In the genomic region with DNA sequence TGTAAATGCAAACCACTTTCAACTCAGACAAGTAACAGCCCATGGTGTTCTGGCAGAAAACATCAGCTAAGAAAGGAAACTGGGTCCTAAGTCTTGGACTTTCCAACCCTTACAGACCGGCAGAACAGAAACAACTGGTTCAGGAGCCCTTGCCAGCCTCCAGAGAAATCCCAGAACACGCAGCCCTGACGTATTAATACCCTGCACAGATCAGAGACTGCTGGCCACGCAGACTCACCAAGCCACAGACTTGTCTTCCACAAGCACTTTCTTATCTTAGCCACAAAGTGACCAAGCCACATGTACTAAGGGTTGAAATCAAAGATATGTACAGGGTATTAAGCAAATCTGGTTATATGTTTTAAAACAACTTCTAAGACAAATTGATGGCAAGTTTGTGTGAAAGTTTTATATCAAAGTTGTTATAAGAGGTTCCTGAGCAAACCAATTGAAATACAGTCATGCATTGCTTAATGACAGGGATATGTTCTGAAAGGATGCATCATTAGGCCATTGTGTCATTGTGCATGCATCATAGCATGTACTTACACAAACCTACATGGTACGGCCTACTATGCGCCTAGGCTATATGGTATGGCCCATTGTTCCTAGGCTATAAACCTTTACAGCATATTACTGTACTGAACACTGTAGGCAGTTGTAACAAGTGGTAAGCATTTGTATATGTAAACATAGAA, we compare ENCODE assay signal across 1 cellular context.
TF ChIP-seq lines count a peak whose summit lies in the region.

No MANE protein-coding gene starts in this region.

TF ChIP-seq in GM12878, 131 proteins besides CTCF, POLR2A, EP300 and RAD21:
- TF ChIP-seq PAX5 (IDR thresholded peaks at IDR 0.05; ENCODE audit: borderline replicate concordance, low read depth, low read length) = no peak
- TF ChIP-seq ZNF274 (IDR thresholded peaks at IDR 0.05; ENCODE audit: insufficient read depth, insufficient read length) = no peak
- no peak for TF ChIP-seq YBX1 (IDR thresholded peaks at IDR 0.05)
- TF ChIP-seq, protein P1, sequence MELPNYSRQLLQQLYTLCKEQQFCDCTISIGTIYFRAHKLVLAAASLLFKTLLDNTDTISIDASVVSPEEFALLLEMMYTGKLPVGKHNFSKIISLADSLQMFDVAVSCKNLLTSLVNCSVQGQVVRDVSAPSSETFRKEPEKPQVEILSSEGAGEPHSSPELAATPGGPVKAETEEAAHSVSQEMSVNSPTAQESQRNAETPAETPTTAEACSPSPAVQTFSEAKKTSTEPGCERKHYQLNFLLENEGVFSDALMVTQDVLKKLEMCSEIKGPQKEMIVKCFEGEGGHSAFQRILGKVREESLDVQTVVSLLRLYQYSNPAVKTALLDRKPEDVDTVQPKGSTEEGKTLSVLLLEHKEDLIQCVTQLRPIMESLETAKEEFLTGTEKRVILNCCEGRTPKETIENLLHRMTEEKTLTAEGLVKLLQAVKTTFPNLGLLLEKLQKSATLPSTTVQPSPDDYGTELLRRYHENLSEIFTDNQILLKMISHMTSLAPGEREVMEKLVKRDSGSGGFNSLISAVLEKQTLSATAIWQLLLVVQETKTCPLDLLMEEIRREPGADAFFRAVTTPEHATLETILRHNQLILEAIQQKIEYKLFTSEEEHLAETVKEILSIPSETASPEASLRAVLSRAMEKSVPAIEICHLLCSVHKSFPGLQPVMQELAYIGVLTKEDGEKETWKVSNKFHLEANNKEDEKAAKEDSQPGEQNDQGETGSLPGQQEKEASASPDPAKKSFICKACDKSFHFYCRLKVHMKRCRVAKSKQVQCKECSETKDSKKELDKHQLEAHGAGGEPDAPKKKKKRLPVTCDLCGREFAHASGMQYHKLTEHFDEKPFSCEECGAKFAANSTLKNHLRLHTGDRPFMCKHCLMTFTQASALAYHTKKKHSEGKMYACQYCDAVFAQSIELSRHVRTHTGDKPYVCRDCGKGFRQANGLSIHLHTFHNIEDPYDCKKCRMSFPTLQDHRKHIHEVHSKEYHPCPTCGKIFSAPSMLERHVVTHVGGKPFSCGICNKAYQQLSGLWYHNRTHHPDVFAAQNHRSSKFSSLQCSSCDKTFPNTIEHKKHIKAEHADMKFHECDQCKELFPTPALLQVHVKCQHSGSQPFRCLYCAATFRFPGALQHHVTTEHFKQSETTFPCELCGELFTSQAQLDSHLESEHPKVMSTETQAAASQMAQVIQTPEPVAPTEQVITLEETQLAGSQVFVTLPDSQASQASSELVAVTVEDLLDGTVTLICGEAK (IDR thresholded peaks at IDR 0.05; ENCODE audit: borderline replicate concordance) = no peak
- TF ChIP-seq KAT2A (conservative IDR thresholded peaks at IDR 0.05; ENCODE audit: control insufficient read depth, low read depth, low read length) = no peak
- no peak for TF ChIP-seq IRF4 (IDR thresholded peaks at IDR 0.05; ENCODE audit: low read depth, low read length)
- no peak for TF ChIP-seq MXI1 (IDR thresholded peaks at IDR 0.05; ENCODE audit: low read depth, low read length)
- TF ChIP-seq ZNF217 (IDR thresholded peaks at IDR 0.05) = peak; percentile 68; the same call in 1 of the 2 replicates
- TF ChIP-seq, protein P2, sequence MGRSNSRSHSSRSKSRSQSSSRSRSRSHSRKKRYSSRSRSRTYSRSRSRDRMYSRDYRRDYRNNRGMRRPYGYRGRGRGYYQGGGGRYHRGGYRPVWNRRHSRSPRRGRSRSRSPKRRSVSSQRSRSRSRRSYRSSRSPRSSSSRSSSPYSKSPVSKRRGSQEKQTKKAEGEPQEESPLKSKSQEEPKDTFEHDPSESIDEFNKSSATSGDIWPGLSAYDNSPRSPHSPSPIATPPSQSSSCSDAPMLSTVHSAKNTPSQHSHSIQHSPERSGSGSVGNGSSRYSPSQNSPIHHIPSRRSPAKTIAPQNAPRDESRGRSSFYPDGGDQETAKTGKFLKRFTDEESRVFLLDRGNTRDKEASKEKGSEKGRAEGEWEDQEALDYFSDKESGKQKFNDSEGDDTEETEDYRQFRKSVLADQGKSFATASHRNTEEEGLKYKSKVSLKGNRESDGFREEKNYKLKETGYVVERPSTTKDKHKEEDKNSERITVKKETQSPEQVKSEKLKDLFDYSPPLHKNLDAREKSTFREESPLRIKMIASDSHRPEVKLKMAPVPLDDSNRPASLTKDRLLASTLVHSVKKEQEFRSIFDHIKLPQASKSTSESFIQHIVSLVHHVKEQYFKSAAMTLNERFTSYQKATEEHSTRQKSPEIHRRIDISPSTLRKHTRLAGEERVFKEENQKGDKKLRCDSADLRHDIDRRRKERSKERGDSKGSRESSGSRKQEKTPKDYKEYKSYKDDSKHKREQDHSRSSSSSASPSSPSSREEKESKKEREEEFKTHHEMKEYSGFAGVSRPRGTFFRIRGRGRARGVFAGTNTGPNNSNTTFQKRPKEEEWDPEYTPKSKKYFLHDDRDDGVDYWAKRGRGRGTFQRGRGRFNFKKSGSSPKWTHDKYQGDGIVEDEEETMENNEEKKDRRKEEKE (IDR thresholded peaks at IDR 0.05) = no peak
- TF ChIP-seq, protein P3, sequence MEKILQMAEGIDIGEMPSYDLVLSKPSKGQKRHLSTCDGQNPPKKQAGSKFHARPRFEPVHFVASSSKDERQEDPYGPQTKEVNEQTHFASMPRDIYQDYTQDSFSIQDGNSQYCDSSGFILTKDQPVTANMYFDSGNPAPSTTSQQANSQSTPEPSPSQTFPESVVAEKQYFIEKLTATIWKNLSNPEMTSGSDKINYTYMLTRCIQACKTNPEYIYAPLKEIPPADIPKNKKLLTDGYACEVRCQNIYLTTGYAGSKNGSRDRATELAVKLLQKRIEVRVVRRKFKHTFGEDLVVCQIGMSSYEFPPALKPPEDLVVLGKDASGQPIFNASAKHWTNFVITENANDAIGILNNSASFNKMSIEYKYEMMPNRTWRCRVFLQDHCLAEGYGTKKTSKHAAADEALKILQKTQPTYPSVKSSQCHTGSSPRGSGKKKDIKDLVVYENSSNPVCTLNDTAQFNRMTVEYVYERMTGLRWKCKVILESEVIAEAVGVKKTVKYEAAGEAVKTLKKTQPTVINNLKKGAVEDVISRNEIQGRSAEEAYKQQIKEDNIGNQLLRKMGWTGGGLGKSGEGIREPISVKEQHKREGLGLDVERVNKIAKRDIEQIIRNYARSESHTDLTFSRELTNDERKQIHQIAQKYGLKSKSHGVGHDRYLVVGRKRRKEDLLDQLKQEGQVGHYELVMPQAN (conservative IDR thresholded peaks at IDR 0.05) = no peak
- TF ChIP-seq POU2F2 (IDR thresholded peaks at IDR 0.05; ENCODE audit: borderline replicate concordance, low read depth, low read length) = no peak
- no peak for TF ChIP-seq HDAC2 (IDR thresholded peaks at IDR 0.05)
- no peak for TF ChIP-seq ZNF384 (IDR thresholded peaks at IDR 0.05; ENCODE audit: borderline replicate concordance, low read depth, low read length)
- no peak for TF ChIP-seq SUPT20H (IDR thresholded peaks at IDR 0.05; ENCODE audit: borderline replicate concordance, control insufficient read depth, low read depth, low read length)
- TF ChIP-seq, protein P4, sequence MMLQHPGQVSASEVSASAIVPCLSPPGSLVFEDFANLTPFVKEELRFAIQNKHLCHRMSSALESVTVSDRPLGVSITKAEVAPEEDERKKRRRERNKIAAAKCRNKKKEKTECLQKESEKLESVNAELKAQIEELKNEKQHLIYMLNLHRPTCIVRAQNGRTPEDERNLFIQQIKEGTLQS (IDR thresholded peaks at IDR 0.05; ENCODE audit: borderline replicate concordance, extremely low read depth, low read depth, low read length) = no peak
- no peak for TF ChIP-seq CBFB (IDR thresholded peaks at IDR 0.05; ENCODE audit: low read depth)
- TF ChIP-seq RB1 (IDR thresholded peaks at IDR 0.05; ENCODE audit: borderline replicate concordance) = no peak
- TF ChIP-seq, protein P5, sequence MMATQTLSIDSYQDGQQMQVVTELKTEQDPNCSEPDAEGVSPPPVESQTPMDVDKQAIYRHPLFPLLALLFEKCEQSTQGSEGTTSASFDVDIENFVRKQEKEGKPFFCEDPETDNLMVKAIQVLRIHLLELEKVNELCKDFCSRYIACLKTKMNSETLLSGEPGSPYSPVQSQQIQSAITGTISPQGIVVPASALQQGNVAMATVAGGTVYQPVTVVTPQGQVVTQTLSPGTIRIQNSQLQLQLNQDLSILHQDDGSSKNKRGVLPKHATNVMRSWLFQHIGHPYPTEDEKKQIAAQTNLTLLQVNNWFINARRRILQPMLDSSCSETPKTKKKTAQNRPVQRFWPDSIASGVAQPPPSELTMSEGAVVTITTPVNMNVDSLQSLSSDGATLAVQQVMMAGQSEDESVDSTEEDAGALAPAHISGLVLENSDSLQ (IDR thresholded peaks at IDR 0.05) = 0 out of 2 replicates have a peak, but pooled peaks have one; percentile 26
- peak; percentile 97; the same call in 1 of the 2 replicates for TF ChIP-seq DPF2 (IDR thresholded peaks at IDR 0.05)
- TF ChIP-seq, protein P6, sequence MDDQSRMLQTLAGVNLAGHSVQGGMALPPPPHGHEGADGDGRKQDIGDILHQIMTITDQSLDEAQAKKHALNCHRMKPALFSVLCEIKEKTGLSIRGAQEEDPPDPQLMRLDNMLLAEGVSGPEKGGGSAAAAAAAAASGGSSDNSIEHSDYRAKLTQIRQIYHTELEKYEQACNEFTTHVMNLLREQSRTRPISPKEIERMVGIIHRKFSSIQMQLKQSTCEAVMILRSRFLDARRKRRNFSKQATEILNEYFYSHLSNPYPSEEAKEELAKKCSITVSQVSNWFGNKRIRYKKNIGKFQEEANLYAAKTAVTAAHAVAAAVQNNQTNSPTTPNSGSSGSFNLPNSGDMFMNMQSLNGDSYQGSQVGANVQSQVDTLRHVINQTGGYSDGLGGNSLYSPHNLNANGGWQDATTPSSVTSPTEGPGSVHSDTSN (IDR thresholded peaks at IDR 0.05; ENCODE audit: insufficient replicate concordance, low read depth, low read length) = no peak
- no peak for TF ChIP-seq ASH2L (IDR thresholded peaks at IDR 0.05; ENCODE audit: borderline replicate concordance, low read depth)
- TF ChIP-seq, protein P7, sequence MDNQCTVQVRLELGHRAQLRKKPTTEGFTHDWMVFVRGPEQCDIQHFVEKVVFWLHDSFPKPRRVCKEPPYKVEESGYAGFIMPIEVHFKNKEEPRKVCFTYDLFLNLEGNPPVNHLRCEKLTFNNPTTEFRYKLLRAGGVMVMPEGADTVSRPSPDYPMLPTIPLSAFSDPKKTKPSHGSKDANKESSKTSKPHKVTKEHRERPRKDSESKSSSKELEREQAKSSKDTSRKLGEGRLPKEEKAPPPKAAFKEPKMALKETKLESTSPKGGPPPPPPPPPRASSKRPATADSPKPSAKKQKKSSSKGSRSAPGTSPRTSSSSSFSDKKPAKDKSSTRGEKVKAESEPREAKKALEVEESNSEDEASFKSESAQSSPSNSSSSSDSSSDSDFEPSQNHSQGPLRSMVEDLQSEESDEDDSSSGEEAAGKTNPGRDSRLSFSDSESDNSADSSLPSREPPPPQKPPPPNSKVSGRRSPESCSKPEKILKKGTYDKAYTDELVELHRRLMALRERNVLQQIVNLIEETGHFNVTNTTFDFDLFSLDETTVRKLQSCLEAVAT (IDR thresholded peaks at IDR 0.05) = 0 out of 2 replicates have a peak, but pooled peaks have one; percentile 60
- TF ChIP-seq, protein P8, sequence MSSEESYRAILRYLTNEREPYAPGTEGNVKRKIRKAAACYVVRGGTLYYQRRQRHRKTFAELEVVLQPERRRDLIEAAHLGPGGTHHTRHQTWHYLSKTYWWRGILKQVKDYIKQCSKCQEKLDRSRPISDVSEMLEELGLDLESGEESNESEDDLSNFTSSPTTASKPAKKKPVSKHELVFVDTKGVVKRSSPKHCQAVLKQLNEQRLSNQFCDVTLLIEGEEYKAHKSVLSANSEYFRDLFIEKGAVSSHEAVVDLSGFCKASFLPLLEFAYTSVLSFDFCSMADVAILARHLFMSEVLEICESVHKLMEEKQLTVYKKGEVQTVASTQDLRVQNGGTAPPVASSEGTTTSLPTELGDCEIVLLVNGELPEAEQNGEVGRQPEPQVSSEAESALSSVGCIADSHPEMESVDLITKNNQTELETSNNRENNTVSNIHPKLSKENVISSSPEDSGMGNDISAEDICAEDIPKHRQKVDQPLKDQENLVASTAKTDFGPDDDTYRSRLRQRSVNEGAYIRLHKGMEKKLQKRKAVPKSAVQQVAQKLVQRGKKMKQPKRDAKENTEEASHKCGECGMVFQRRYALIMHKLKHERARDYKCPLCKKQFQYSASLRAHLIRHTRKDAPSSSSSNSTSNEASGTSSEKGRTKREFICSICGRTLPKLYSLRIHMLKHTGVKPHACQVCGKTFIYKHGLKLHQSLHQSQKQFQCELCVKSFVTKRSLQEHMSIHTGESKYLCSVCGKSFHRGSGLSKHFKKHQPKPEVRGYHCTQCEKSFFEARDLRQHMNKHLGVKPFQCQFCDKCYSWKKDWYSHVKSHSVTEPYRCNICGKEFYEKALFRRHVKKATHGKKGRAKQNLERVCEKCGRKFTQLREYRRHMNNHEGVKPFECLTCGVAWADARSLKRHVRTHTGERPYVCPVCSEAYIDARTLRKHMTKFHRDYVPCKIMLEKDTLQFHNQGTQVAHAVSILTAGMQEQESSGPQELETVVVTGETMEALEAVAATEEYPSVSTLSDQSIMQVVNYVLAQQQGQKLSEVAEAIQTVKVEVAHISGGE (CRISPR knock-in tag; IDR thresholded peaks at IDR 0.05) = no peak
- no peak for TF ChIP-seq TAF1 (IDR thresholded peaks at IDR 0.05; ENCODE audit: borderline replicate concordance, low read depth, low read length)
